ENCODE assay signal across 15 cellular contexts in the genomic region with DNA sequence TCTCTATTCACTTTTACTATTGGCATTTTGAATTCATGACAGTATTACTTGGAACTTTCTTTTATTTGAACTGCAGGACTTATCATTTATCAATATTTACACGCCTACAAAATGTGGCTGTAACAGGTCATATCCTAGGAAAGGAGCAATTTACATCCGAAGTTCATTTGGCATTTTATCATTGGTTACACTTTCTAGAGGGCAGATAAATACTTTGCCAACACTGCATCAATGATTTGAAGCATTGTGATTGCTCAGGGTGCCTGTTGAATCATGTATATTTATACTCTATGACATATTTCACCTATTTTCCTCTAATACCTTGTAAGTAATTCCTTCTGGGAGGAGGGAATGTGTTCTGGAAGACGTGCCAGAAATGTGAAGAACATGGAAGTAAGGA.
DNase-seq lines count a peak whose midpoint lies in the region; ATAC-seq, FAIRE-seq and TF ChIP-seq lines count a peak whose summit lies in the region.
"Had no signal": no experiment of that assay in that cellular context is flagged by ENCODE, and none has a peak within 500 bp of the region (broad histone marks: within the 10 kb centered on the region; RNA-seq: fewer than 3 reads in every experiment).

No MANE protein-coding gene starts in this region.

- TF ChIP-seq CTCF in astrocyte (IDR thresholded peaks at IDR 0.05; ENCODE audit: insufficient read depth, low read depth, low read length) (no peak), gastrocnemius medialis (IDR thresholded peaks at IDR 0.05 in 4 of 5, conservative IDR thresholded peaks at IDR 0.05 in 1 of 5) (no peak), smooth muscle cell (IDR thresholded peaks at IDR 0.05; ENCODE audit: borderline replicate concordance, insufficient read depth, poor library complexity, severe bottlenecking) (no peak)

- H3K27ac ChIP-seq in astrocyte (ENCODE audit: low read depth, low read length) (no peak overlapping the region), gastrocnemius medialis (peak overlapping the region; percentile 42 to 87 (median 80)), smooth muscle cell (ENCODE audit: low read depth) (no peak overlapping the region)
- H3K27ac ChIP-seq: BLaER1 had no signal

- H3K9ac ChIP-seq in astrocyte (ENCODE audit: low read length) (no peak overlapping the region), smooth muscle cell (ENCODE audit: low read depth) (no peak overlapping the region)
- H3K9ac ChIP-seq: BLaER1 had no signal

- FAIRE-seq in astrocyte (lab: Jason Lieb, UNC), result peak; percentile 79
- FAIRE-seq: H1 had no signal

- H3K79me2 ChIP-seq in astrocyte (ENCODE audit: insufficient read depth, low read length) (no peaks in the 10 kb centered on the region), smooth muscle cell (ENCODE audit: low read depth) (no peaks in the 10 kb centered on the region)

- intact Hi-C loops in left colon (cut with DNase I, micrococcal nuclease) (no loop called here), gastrocnemius medialis (cut with DNase I; ENCODE audit: low total_unique reads) (loop anchor here (2.0 to 5.0 kb wide), 2 partner anchors 86 to 133 kb away; no protein-coding TSS in a partner anchor)

- ATAC-seq in left colon (peak; percentile 45), gastrocnemius medialis (no peak)

- H2AFZ ChIP-seq in astrocyte (ENCODE audit: low read depth, low read length) (no peak overlapping the region), smooth muscle cell (ENCODE audit: low read depth) (no peak overlapping the region)

- H3F3A ChIP-seq in smooth muscle cell (ENCODE audit: low read depth), result no peaks in the 10 kb centered on the region

- H3K4me3 Mint-ChIP-seq in astrocyte (ENCODE audit: unreplicated experiment), result no peak overlapping the region
- H3K4me3 Mint-ChIP-seq: CD8-positive, alpha-beta memory T cell; HFFc6 had no signal

- no peaks in the 10 kb centered on the region for H3K9me3 Mint-ChIP-seq in astrocyte (ENCODE audit: unreplicated experiment)
- H3K9me3 Mint-ChIP-seq: HFFc6 had no signal

- no peaks in the 10 kb centered on the region for H3K36me3 Mint-ChIP-seq in astrocyte (ENCODE audit: low read depth, unreplicated experiment)

- H4K20me1 ChIP-seq in astrocyte (ENCODE audit: insufficient read depth, low read length), result no peaks in the 10 kb centered on the region
- no peaks in the 10 kb centered on the region for H4K20me1 ChIP-seq in smooth muscle cell (ENCODE audit: low read depth)
- H4K20me1 ChIP-seq: BLaER1 had no signal

- H3K36me3 ChIP-seq in astrocyte (ENCODE audit: insufficient read depth, low read length), result no peaks in the 10 kb centered on the region
- no peaks in the 10 kb centered on the region for H3K36me3 ChIP-seq in gastrocnemius medialis
- no peaks in the 10 kb centered on the region for H3K36me3 ChIP-seq in H7 (replicated peaks; ENCODE audit: control insufficient read depth, insufficient read depth, low read length)
- H3K36me3 ChIP-seq in smooth muscle cell (ENCODE audit: low read depth), result no peaks in the 10 kb centered on the region
- H3K36me3 ChIP-seq: BLaER1 had no signal

- DNase-seq in astrocyte (ENCODE audit: low read depth), result no peak
- no peak for DNase-seq in left colon
- no peak for DNase-seq in gastrocnemius medialis
- DNase-seq in H7, result no peak
- DNase-seq in cerebellar nuclear complex (lab: John Stamatoyannopoulos, UW), result no peak
- DNase-seq in smooth muscle cell (lab: John Stamatoyannopoulos, UW; ENCODE audit: unreplicated experiment), result no peak
- DNase-seq: AML-193; Caco-2; CD8-positive, alpha-beta memory T cell; DND-41; GDM1; HCEC 1CT; HFFc6 had no signal

- H3K4me3 ChIP-seq in astrocyte (ENCODE audit: insufficient read depth, low read depth, low read length) (no peak overlapping the region), gastrocnemius medialis (no peak overlapping the region), H7 (ENCODE audit: insufficient read depth, low read depth, low read length) (no peak overlapping the region), smooth muscle cell (no peak overlapping the region)
- H3K4me3 ChIP-seq: BLaER1 had no signal

- 60% methylated on average over 3 of the region's 3 CpGs for WGBS in smooth muscle cell (ENCODE audit: low lambda C conversion rate)

- no peak for TF ChIP-seq POLR2A in gastrocnemius medialis (IDR thresholded peaks at IDR 0.05)

- H3K4me1 ChIP-seq in astrocyte (ENCODE audit: insufficient read depth, low read length), result no peaks in the 10 kb centered on the region
- peaks cover 3 to 47% of the 10 kb centered on the region in 2 donors for H3K4me1 ChIP-seq in gastrocnemius medialis
- no peaks in the 10 kb centered on the region for H3K4me1 ChIP-seq in smooth muscle cell (ENCODE audit: low read depth)
- H3K4me1 ChIP-seq: BLaER1, Caco-2 had no signal

- H3K27ac Mint-ChIP-seq in astrocyte (ENCODE audit: unreplicated experiment), result no peak overlapping the region
- H3K27ac Mint-ChIP-seq: CD8-positive, alpha-beta memory T cell; HFFc6 had no signal

- no peaks in the 10 kb centered on the region for H3K4me1 Mint-ChIP-seq in astrocyte (ENCODE audit: low read depth, unreplicated experiment)
- H3K4me1 Mint-ChIP-seq: CD8-positive, alpha-beta memory T cell had no signal

- in situ Hi-C loops in gastrocnemius medialis (cut with MboI; ENCODE audit: low sequenced_read_pairs in 4 of 4), result loop anchor here in 1 of 4 donors (10.0 kb wide), 1 partner anchor 133 kb away; the partner anchor contains the start of gene MID1IP1

- H3K9me3 ChIP-seq in astrocyte (ENCODE audit: insufficient read depth, low read depth, low read length) (no peaks in the 10 kb centered on the region), gastrocnemius medialis (no peaks in the 10 kb centered on the region), smooth muscle cell (replicated peaks; ENCODE audit: low read depth) (peaks cover 8% of the 10 kb centered on the region)
- H3K9me3 ChIP-seq: Caco-2 had no signal

- H3K27me3 ChIP-seq in astrocyte (ENCODE audit: insufficient read depth, low read length) (no peaks in the 10 kb centered on the region), gastrocnemius medialis (no peaks in the 10 kb centered on the region), H7 (ENCODE audit: control insufficient read depth, insufficient read depth, low read length) (no peaks in the 10 kb centered on the region), smooth muscle cell (ENCODE audit: low read depth) (no peaks in the 10 kb centered on the region)
- H3K27me3 ChIP-seq: BLaER1 had no signal

- H3K4me2 ChIP-seq in astrocyte (ENCODE audit: low read length) (no peak overlapping the region), smooth muscle cell (no peak overlapping the region)
- H3K4me2 ChIP-seq: BLaER1 had no signal

- peaks cover 2% of the 10 kb centered on the region for H3K27me3 Mint-ChIP-seq in astrocyte (ENCODE audit: low read depth, unreplicated experiment)

Comparison
In these comparisons a context has a peak if more than half of its experiments do, and no peak if none do; other contexts are left out.
1. H3K27ac ChIP-seq: peak in gastrocnemius medialis (4 of 4); none in astrocyte (single experiment) and smooth muscle cell (single experiment).